ENCODE assay signal across 13 cellular contexts in genomic region chr15:76013470-76013869, GRCh38. TPM values are rescaled to one million over a fixed set of nuclear protein-coding genes. Genes with fewer than 3 reads are reported as not detected.
DNase-seq lines count a peak whose midpoint lies in the region; TF ChIP-seq lines count a peak whose summit lies in the region.
"Not testable (repeated sequence)": the region's sequence is repeated elsewhere in the genome, so short reads cannot be mapped to it uniquely, and the experiment has no call there.
"Had no signal": no experiment of that assay in that cellular context is flagged by ENCODE, and none has a peak within 500 bp of the region (broad histone marks: within the 10 kb centered on the region; RNA-seq: fewer than 3 reads in every experiment).

No MANE protein-coding gene starts in this region.

- H3K4me3 Mint-ChIP-seq in mesothelial cell of epicardium = not testable (repeated sequence)
- peak overlapping the region; percentile 16 for H3K4me3 Mint-ChIP-seq in type B pancreatic cell

- H3K27ac Mint-ChIP-seq in mesothelial cell of epicardium = peak overlapping the region; percentile 54
- H3K27ac Mint-ChIP-seq in type B pancreatic cell = not testable (repeated sequence)

- DNase-seq in mesothelial cell of epicardium (ENCODE audit: low spot score in 2 of 2, unreplicated experiment in 2 of 2); type B pancreatic cell (ENCODE audit: extremely low spot score, unreplicated experiment): not testable (repeated sequence)

- H3K36me3 ChIP-seq in HEK293 (ENCODE audit: control insufficient read depth in 2 of 2, insufficient read depth in 1 of 2, low read length in 2 of 2) = not testable (repeated sequence)

- H3K9me3 Mint-ChIP-seq in mesothelial cell of epicardium = peaks cover 40% of the 10 kb centered on the region
- not testable (repeated sequence) for H3K9me3 Mint-ChIP-seq in type B pancreatic cell

- not testable (repeated sequence) for H3K27ac ChIP-seq in HEK293 (ENCODE audit: extremely low read depth, low read depth, low read length)

- TF ChIP-seq CTCF in HEK293 (tag by site-specific recombination; IDR thresholded peaks at IDR 0.05); mesothelial cell of epicardium (IDR thresholded peaks at IDR 0.05; ENCODE audit: unreplicated experiment); type B pancreatic cell (conservative IDR thresholded peaks at IDR 0.05): not testable (repeated sequence)

- peaks cover 14% of the 10 kb centered on the region for H3K36me3 Mint-ChIP-seq in mesothelial cell of epicardium
- not testable (repeated sequence) for H3K36me3 Mint-ChIP-seq in type B pancreatic cell

- CTCF ChIA-PET in HEK293 (lab: Yijun Ruan, JAX) = interaction anchor here (0.7 kb wide), 1 partner anchor 374 kb away, joined by 3 read pairs; the partner anchor contains the start of gene IMP3

- H3K4me1 ChIP-seq in HEK293 (ENCODE audit: control insufficient read depth, insufficient read depth, low read length) = not testable (repeated sequence)

- not testable (repeated sequence) for H3K4me3 ChIP-seq in HEK293 (ENCODE audit: low read depth, low read length)

- H3K4me1 Mint-ChIP-seq in mesothelial cell of epicardium = peaks cover 22% of the 10 kb centered on the region
- H3K4me1 Mint-ChIP-seq in type B pancreatic cell (ENCODE audit: unreplicated experiment) = not testable (repeated sequence)

- POLR2A ChIA-PET in HEK293 (lab: Yijun Ruan, JAX) = interaction anchor here (0.6 kb wide), 1 partner anchor 24 kb away, joined by 3 read pairs; no protein-coding TSS in a partner anchor

- H3K27me3 Mint-ChIP-seq in mesothelial cell of epicardium (ENCODE audit: low read depth); type B pancreatic cell: not testable (repeated sequence)

- not testable (repeated sequence) for H3K9me3 ChIP-seq in HEK293 (ENCODE audit: control insufficient read depth, insufficient read depth, low read depth, low read length)

TF ChIP-seq in HEK293, 187 proteins besides CTCF, POLR2A, EP300 and RAD21:
- TF ChIP-seq ZNF146 (tag by site-specific recombination; IDR thresholded peaks at IDR 0.05) (peak; percentile 94), ZNF580 (tag by site-specific recombination; IDR thresholded peaks at IDR 0.05) (peak; percentile 67; the same call in 1 of the 2 replicates)

RNA-seq across cellular contexts. Expression of gene NRG4, which starts 1.2 kb away (rescaled TPM):
- total RNA-seq in mesothelial cell of epicardium (7.6 to 8.7 TPM (median 7.6 TPM) in 3 replicates), type B pancreatic cell (ENCODE audit: low replicate concordance) (2.4 and 3.6 TPM in 2 replicates)
- total RNA-seq: A172; A673; CD4-positive, alpha-beta memory T cell; CD4-positive, alpha-beta T cell; CD4-positive, CD25-positive, alpha-beta regulatory T cell; CD8-positive, alpha-beta memory T cell; CD8-positive, alpha-beta T cell had no signal

RNA-seq across cellular contexts. Expression of gene TMEM266, which starts 46.3 kb away (rescaled TPM):
- total RNA-seq in mesothelial cell of epicardium (1.8 to 2.0 TPM (median 2.0 TPM) in 3 replicates), type B pancreatic cell (ENCODE audit: low replicate concordance) (2.3 and 2.8 TPM in 2 replicates)
- total RNA-seq: A673; B cell; Calu3; CD4-positive, alpha-beta memory T cell; CD4-positive, alpha-beta T cell; CD8-positive, alpha-beta T cell; Daoy had no signal
